In the genomic region with DNA sequence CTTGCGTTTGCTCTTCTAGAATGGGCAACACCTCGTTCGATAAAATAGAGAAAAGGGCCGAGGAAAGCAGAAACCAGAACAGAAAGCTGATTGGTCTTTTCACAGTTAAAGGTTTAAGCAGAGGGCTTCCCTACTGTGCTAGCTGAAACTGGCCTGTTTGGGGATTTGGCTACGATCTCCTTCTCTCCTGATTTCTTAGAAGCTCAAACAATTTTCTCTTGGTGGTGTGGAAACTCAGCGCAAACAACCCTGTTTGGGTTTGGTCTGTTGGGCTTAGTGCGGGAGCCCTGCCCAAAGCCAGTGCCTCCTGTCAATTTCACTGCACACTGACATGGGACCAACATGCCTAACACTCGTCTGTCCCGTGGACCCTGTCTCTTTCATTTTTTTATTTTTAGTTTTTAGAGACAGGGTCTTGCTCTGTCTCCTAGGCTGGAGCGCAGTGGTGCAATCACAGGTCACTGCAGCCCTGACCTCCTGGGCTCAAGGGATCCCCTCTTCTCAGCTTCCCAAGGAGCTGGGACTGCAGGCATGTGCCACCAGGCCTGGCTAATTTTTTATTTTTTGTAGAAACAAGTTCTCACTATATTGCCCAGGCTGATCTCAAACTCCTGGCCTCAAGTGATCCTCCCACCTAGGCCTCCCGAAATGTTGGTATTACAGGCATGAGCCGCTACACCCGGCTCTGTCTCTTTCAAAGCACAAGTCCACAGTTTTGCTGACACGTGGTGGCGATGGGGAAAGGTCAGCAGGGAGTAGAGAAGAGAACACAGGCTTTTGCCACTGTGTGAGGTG, we compare ENCODE assay signal across 1 cellular context.
TF ChIP-seq lines count a peak whose summit lies in the region.

No MANE protein-coding gene starts in this region.

TF ChIP-seq in HepG2, 621 proteins besides CTCF, POLR2A, EP300 and RAD21 (continued from another document and continues in another):
- TF ChIP-seq, protein P1, sequence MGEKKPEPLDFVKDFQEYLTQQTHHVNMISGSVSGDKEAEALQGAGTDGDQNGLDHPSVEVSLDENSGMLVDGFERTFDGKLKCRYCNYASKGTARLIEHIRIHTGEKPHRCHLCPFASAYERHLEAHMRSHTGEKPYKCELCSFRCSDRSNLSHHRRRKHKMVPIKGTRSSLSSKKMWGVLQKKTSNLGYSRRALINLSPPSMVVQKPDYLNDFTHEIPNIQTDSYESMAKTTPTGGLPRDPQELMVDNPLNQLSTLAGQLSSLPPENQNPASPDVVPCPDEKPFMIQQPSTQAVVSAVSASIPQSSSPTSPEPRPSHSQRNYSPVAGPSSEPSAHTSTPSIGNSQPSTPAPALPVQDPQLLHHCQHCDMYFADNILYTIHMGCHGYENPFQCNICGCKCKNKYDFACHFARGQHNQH (CRISPR knock-in tag; IDR thresholded peaks at IDR 0.05) = 0 out of 2 replicates have a peak, but pooled peaks have one; percentile 69
- 0 out of 2 replicates have a peak, but pooled peaks have one; percentile 18 for TF ChIP-seq ZNF891 (CRISPR knock-in tag; IDR thresholded peaks at IDR 0.05)
- TF ChIP-seq SP1 (IDR thresholded peaks at IDR 0.05) = no peak
- no peak for TF ChIP-seq SP1 (CRISPR knock-in tag; IDR thresholded peaks at IDR 0.05)
- 0 out of 2 replicates have a peak, but pooled peaks have one; percentile 34 for TF ChIP-seq TSC22D2 (CRISPR knock-in tag; IDR thresholded peaks at IDR 0.05; ENCODE audit: borderline replicate concordance)
- 0 out of 2 replicates have a peak, but pooled peaks have one; percentile 53 for TF ChIP-seq ZNF674 (CRISPR knock-in tag; IDR thresholded peaks at IDR 0.05; ENCODE audit: low read depth)
- TF ChIP-seq, protein P2, sequence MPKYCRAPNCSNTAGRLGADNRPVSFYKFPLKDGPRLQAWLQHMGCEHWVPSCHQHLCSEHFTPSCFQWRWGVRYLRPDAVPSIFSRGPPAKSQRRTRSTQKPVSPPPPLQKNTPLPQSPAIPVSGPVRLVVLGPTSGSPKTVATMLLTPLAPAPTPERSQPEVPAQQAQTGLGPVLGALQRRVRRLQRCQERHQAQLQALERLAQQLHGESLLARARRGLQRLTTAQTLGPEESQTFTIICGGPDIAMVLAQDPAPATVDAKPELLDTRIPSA (CRISPR knock-in tag; IDR thresholded peaks at IDR 0.05; ENCODE audit: borderline replicate concordance) = no peak
- no peak for TF ChIP-seq TAF1 (CRISPR knock-in tag; IDR thresholded peaks at IDR 0.05)
- TF ChIP-seq NFYC (CRISPR knock-in tag; IDR thresholded peaks at IDR 0.05) = no peak
- TF ChIP-seq, protein P3, sequence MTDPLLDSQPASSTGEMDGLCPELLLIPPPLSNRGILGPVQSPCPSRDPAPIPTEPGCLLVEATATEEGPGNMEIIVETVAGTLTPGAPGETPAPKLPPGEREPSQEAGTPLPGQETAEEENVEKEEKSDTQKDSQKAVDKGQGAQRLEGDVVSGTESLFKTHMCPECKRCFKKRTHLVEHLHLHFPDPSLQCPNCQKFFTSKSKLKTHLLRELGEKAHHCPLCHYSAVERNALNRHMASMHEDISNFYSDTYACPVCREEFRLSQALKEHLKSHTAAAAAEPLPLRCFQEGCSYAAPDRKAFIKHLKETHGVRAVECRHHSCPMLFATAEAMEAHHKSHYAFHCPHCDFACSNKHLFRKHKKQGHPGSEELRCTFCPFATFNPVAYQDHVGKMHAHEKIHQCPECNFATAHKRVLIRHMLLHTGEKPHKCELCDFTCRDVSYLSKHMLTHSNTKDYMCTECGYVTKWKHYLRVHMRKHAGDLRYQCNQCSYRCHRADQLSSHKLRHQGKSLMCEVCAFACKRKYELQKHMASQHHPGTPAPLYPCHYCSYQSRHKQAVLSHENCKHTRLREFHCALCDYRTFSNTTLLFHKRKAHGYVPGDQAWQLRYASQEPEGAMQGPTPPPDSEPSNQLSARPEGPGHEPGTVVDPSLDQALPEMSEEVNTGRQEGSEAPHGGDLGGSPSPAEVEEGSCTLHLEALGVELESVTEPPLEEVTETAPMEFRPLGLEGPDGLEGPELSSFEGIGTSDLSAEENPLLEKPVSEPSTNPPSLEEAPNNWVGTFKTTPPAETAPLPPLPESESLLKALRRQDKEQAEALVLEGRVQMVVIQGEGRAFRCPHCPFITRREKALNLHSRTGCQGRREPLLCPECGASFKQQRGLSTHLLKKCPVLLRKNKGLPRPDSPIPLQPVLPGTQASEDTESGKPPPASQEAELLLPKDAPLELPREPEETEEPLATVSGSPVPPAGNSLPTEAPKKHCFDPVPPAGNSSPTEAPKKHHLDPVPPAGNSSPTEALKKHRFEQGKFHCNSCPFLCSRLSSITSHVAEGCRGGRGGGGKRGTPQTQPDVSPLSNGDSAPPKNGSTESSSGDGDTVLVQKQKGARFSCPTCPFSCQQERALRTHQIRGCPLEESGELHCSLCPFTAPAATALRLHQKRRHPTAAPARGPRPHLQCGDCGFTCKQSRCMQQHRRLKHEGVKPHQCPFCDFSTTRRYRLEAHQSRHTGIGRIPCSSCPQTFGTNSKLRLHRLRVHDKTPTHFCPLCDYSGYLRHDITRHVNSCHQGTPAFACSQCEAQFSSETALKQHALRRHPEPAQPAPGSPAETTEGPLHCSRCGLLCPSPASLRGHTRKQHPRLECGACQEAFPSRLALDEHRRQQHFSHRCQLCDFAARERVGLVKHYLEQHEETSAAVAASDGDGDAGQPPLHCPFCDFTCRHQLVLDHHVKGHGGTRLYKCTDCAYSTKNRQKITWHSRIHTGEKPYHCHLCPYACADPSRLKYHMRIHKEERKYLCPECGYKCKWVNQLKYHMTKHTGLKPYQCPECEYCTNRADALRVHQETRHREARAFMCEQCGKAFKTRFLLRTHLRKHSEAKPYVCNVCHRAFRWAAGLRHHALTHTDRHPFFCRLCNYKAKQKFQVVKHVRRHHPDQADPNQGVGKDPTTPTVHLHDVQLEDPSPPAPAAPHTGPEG (CRISPR knock-in tag; IDR thresholded peaks at IDR 0.05) = 0 out of 2 replicates have a peak, but pooled peaks have one; percentile 18
- TF ChIP-seq JUNB (CRISPR knock-in tag; IDR thresholded peaks at IDR 0.05; ENCODE audit: borderline replicate concordance) = no peak
- no peak for TF ChIP-seq SP140L (CRISPR knock-in tag; IDR thresholded peaks at IDR 0.05; ENCODE audit: borderline replicate concordance)
- 0 out of 2 replicates have a peak, but pooled peaks have one; percentile 58 for TF ChIP-seq ZNF724P (CRISPR knock-in tag; IDR thresholded peaks at IDR 0.05; ENCODE audit: borderline replicate concordance)
- TF ChIP-seq, protein P4, sequence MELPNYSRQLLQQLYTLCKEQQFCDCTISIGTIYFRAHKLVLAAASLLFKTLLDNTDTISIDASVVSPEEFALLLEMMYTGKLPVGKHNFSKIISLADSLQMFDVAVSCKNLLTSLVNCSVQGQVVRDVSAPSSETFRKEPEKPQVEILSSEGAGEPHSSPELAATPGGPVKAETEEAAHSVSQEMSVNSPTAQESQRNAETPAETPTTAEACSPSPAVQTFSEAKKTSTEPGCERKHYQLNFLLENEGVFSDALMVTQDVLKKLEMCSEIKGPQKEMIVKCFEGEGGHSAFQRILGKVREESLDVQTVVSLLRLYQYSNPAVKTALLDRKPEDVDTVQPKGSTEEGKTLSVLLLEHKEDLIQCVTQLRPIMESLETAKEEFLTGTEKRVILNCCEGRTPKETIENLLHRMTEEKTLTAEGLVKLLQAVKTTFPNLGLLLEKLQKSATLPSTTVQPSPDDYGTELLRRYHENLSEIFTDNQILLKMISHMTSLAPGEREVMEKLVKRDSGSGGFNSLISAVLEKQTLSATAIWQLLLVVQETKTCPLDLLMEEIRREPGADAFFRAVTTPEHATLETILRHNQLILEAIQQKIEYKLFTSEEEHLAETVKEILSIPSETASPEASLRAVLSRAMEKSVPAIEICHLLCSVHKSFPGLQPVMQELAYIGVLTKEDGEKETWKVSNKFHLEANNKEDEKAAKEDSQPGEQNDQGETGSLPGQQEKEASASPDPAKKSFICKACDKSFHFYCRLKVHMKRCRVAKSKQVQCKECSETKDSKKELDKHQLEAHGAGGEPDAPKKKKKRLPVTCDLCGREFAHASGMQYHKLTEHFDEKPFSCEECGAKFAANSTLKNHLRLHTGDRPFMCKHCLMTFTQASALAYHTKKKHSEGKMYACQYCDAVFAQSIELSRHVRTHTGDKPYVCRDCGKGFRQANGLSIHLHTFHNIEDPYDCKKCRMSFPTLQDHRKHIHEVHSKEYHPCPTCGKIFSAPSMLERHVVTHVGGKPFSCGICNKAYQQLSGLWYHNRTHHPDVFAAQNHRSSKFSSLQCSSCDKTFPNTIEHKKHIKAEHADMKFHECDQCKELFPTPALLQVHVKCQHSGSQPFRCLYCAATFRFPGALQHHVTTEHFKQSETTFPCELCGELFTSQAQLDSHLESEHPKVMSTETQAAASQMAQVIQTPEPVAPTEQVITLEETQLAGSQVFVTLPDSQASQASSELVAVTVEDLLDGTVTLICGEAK (IDR thresholded peaks at IDR 0.05) = no peak
- TF ChIP-seq, protein P4 (CRISPR knock-in tag; IDR thresholded peaks at IDR 0.05) = peak; percentile 40; the same call in 1 of the 2 replicates
- peak; percentile 23; the same call in 1 of the 2 replicates for TF ChIP-seq HES4 (CRISPR knock-in tag; IDR thresholded peaks at IDR 0.05; ENCODE audit: borderline replicate concordance)
- no peak for TF ChIP-seq ZBTB20 (CRISPR knock-in tag; IDR thresholded peaks at IDR 0.05; ENCODE audit: borderline replicate concordance, low read depth)
- no peak for TF ChIP-seq YY1 (IDR thresholded peaks at IDR 0.05; ENCODE audit: insufficient read depth, insufficient replicate concordance, low read depth, low read length)
- TF ChIP-seq RFXANK (CRISPR knock-in tag; IDR thresholded peaks at IDR 0.05) = no peak
- no peak for TF ChIP-seq FOXO1 (CRISPR knock-in tag; IDR thresholded peaks at IDR 0.05)
- TF ChIP-seq, protein P5, sequence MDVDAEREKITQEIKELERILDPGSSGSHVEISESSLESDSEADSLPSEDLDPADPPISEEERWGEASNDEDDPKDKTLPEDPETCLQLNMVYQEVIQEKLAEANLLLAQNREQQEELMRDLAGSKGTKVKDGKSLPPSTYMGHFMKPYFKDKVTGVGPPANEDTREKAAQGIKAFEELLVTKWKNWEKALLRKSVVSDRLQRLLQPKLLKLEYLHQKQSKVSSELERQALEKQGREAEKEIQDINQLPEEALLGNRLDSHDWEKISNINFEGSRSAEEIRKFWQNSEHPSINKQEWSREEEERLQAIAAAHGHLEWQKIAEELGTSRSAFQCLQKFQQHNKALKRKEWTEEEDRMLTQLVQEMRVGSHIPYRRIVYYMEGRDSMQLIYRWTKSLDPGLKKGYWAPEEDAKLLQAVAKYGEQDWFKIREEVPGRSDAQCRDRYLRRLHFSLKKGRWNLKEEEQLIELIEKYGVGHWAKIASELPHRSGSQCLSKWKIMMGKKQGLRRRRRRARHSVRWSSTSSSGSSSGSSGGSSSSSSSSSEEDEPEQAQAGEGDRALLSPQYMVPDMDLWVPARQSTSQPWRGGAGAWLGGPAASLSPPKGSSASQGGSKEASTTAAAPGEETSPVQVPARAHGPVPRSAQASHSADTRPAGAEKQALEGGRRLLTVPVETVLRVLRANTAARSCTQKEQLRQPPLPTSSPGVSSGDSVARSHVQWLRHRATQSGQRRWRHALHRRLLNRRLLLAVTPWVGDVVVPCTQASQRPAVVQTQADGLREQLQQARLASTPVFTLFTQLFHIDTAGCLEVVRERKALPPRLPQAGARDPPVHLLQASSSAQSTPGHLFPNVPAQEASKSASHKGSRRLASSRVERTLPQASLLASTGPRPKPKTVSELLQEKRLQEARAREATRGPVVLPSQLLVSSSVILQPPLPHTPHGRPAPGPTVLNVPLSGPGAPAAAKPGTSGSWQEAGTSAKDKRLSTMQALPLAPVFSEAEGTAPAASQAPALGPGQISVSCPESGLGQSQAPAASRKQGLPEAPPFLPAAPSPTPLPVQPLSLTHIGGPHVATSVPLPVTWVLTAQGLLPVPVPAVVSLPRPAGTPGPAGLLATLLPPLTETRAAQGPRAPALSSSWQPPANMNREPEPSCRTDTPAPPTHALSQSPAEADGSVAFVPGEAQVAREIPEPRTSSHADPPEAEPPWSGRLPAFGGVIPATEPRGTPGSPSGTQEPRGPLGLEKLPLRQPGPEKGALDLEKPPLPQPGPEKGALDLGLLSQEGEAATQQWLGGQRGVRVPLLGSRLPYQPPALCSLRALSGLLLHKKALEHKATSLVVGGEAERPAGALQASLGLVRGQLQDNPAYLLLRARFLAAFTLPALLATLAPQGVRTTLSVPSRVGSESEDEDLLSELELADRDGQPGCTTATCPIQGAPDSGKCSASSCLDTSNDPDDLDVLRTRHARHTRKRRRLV (CRISPR knock-in tag; IDR thresholded peaks at IDR 0.05) = no peak
- no peak for TF ChIP-seq ZNF335 (CRISPR knock-in tag; IDR thresholded peaks at IDR 0.05)
- no peak; the same call in 1 of the 2 replicates for TF ChIP-seq ZNF256 (CRISPR knock-in tag; conservative IDR thresholded peaks at IDR 0.05)
- TF ChIP-seq, protein P6, sequence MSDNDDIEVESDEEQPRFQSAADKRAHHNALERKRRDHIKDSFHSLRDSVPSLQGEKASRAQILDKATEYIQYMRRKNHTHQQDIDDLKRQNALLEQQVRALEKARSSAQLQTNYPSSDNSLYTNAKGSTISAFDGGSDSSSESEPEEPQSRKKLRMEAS (IDR thresholded peaks at IDR 0.05) = peak; percentile 90
- TF ChIP-seq NR2C2 (CRISPR knock-in tag; IDR thresholded peaks at IDR 0.05; ENCODE audit: borderline replicate concordance) = no peak
- TF ChIP-seq MIER2 (CRISPR knock-in tag; IDR thresholded peaks at IDR 0.05) = 0 out of 2 replicates have a peak, but pooled peaks have one; percentile 10
- TF ChIP-seq, protein P7, sequence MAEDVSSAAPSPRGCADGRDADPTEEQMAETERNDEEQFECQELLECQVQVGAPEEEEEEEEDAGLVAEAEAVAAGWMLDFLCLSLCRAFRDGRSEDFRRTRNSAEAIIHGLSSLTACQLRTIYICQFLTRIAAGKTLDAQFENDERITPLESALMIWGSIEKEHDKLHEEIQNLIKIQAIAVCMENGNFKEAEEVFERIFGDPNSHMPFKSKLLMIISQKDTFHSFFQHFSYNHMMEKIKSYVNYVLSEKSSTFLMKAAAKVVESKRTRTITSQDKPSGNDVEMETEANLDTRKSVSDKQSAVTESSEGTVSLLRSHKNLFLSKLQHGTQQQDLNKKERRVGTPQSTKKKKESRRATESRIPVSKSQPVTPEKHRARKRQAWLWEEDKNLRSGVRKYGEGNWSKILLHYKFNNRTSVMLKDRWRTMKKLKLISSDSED (CRISPR knock-in tag; IDR thresholded peaks at IDR 0.05) = no peak
